In the genomic region with DNA sequence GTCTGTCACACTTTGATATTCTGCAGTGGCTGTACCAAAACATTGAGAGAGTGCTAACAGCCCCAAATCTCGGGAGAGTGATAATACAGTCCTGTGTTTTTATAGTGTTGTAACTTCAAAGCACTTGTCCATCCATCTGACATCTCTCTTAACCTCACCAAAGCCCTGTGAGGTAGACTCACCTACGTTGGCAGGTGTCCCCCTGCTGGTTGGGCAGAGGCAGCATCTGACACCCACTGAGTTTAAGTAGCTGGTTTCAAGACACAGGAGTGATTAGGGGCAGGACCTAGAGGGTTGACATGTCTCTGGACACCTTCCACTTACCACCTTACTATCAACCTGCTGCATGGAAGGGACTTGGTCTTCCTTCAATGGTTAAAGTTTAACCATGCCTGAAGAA, we compare ENCODE assay signal across 8 cellular contexts.
DNase-seq lines count a peak whose midpoint lies in the region; ATAC-seq and TF ChIP-seq lines count a peak whose summit lies in the region.

No MANE protein-coding gene starts in this region.

- peak; percentile 32 for TF ChIP-seq CTCF in choroid plexus epithelial cell (conservative IDR thresholded peaks at IDR 0.05; ENCODE audit: low read depth, low read length)
- TF ChIP-seq CTCF in parathyroid adenoma (IDR thresholded peaks at IDR 0.05) = peak; percentile 52

- no peak overlapping the region for H3K4me3 ChIP-seq in choroid plexus epithelial cell (ENCODE audit: low read depth, low read length)
- no peak overlapping the region for H3K4me3 ChIP-seq in parathyroid adenoma (ENCODE audit: low read depth, low read length)

- H3K36me3 ChIP-seq in parathyroid adenoma (ENCODE audit: control insufficient read depth, insufficient read depth, low read length) = no peaks in the 10 kb centered on the region

- H3K4me1 ChIP-seq in parathyroid adenoma = no peaks in the 10 kb centered on the region

- no peaks in the 10 kb centered on the region for H3K27me3 ChIP-seq in parathyroid adenoma (ENCODE audit: control insufficient read depth, insufficient read depth, low read length)

- ATAC-seq in HG02981 (IDR thresholded peaks at IDR 0.05; ENCODE audit: unreplicated experiment) = no peak

- no peaks in the 10 kb centered on the region for H3K79me2 ChIP-seq in parathyroid adenoma

- peak; percentile 17 for DNase-seq in SIG-M5 treated with dmso at 0.1 percent for 504 hours (lab: John Stamatoyannopoulos, UW; ENCODE audit: unreplicated experiment)
- DNase-seq in SIG-M5 (lab: John Stamatoyannopoulos, UW) = no peak
- peak; percentile 46 for DNase-seq in NAMALWA (ENCODE audit: low spot score)
- no peak for DNase-seq in choroid plexus epithelial cell (ENCODE audit: low read depth)
- no peak for DNase-seq in NCI-H2029 (lab: John Stamatoyannopoulos, UW)
- DNase-seq in NCI-H1417 (lab: John Stamatoyannopoulos, UW) = no peak

- no peak overlapping the region for H2AFZ ChIP-seq in parathyroid adenoma

- no peak overlapping the region for H3K9ac ChIP-seq in parathyroid adenoma

- no peak overlapping the region for H3K4me2 ChIP-seq in parathyroid adenoma (ENCODE audit: low read length)

- no peak overlapping the region for H3K27ac ChIP-seq in parathyroid adenoma

- H3K9me3 ChIP-seq in parathyroid adenoma (ENCODE audit: control insufficient read depth, low read length) = no peaks in the 10 kb centered on the region

Comparison
In these comparisons a context has a peak if more than half of its experiments do, and no peak if none do; other contexts are left out.
1. DNase-seq: peak in SIG-M5 treated with dmso at 0.1 percent for 504 hours (single experiment) and NAMALWA (single experiment); none in SIG-M5 (single experiment), choroid plexus epithelial cell (single experiment), NCI-H2029 (single experiment) and NCI-H1417 (0 of 3).